In the genomic region with DNA sequence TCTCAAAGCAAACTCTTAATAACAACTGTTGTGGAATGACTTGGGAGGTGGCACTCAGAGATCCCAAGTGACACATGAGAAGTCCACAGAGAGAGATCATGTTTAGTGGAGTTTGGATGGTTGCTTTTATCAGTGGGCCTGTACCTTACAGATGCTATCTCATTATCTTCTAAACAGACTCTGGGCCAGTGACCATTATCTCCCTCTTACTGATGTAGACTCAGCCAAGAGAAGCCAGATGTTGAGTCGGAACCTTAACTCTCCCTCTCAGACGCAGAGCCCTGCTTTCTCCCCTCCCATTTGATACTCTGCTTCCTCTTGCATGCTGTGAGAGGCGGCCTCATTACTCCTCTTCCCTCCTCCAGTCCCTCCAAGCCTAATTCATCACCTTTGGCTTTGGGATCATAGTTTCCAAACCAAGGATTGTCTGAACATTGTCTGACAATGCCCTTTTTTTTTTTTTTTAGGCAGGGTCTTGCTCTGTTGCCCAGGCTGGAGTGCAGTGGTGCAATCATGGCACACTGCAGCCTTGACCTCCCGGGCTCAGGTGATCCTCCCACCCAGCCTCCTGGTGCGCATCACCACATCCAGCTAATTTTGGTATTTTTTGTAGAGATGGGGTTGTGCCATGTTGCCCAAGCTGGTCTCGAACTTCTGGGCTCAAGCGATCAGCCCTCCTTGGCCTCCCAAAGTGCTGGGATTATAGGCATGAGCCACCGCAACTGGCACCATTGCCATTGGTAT, we compare ENCODE assay signal across 19 cellular contexts. TPM values are rescaled to one million over a fixed set of nuclear protein-coding genes. Genes with fewer than 3 reads are reported as not detected.
A peak's percentile ranks its signal among the peaks of the same experiment; 100 is the strongest.
DNase-seq lines count a peak whose midpoint lies in the region; ATAC-seq, FAIRE-seq and TF ChIP-seq lines count a peak whose summit lies in the region.
"Had no signal": no experiment of that assay in that cellular context is flagged by ENCODE, and none has a peak within 500 bp of the region (broad histone marks: within the 10 kb centered on the region; RNA-seq: fewer than 3 reads in every experiment).

No MANE protein-coding gene starts in this region.

- H3K9me3 ChIP-seq in CD8-positive, alpha-beta memory T cell (ENCODE audit: low read length), result no peaks in the 10 kb centered on the region
- H3K9me3 ChIP-seq in H1 (ENCODE audit: insufficient read depth in 2 of 2, low read depth in 1 of 2, low read length in 1 of 2), result peaks cover 0 to under 1% of the 10 kb centered on the region in 2 experiments; a peak in 1 of 4 replicates
- H3K9me3 ChIP-seq in tibial artery, result no peaks in the 10 kb centered on the region
- H3K9me3 ChIP-seq: esophagus muscularis mucosa, heart right ventricle, upper lobe of right lung had no signal

- H3K27me3 Mint-ChIP-seq in CD8-positive, alpha-beta memory T cell, result peaks cover 0 to 3% of the 10 kb centered on the region in 2 donors
- peaks cover 2% of the 10 kb centered on the region for H3K27me3 Mint-ChIP-seq in IgD-negative memory B cell
- H3K27me3 Mint-ChIP-seq in nephron (ENCODE audit: low read depth), result no peaks in the 10 kb centered on the region

- H3K27me3 ChIP-seq in CD8-positive, alpha-beta memory T cell (ENCODE audit: insufficient read depth, low read length, poor library complexity, severe bottlenecking), result no peaks in the 10 kb centered on the region
- H3K27me3 ChIP-seq in H1 (replicated peaks in 1 of 4; ENCODE audit: control insufficient read depth in 3 of 4, extremely low read depth in 1 of 4, insufficient read depth in 3 of 4, low read length in 3 of 4) (no peaks in the 10 kb centered on the region), tibial artery (no peaks in the 10 kb centered on the region)
- H3K27me3 ChIP-seq: esophagus muscularis mucosa, upper lobe of right lung had no signal

- peak overlapping the region in 1 of 7 donors; percentile 57 for H3K4me3 Mint-ChIP-seq in CD8-positive, alpha-beta memory T cell
- H3K4me3 Mint-ChIP-seq in IgD-negative memory B cell, result peak overlapping the region in 1 of 4 donors; percentile 44
- H3K4me3 Mint-ChIP-seq in nephron, result peak overlapping the region; percentile 84 to 90 (median 88)

- no peak overlapping the region for H3K4me3 ChIP-seq in CD8-positive, alpha-beta memory T cell (ENCODE audit: low read length)
- peak overlapping the region in 2 of 4 experiments; percentile 51 to 86; a peak in 4 of 8 replicates for H3K4me3 ChIP-seq in H1 (ENCODE audit: extremely low read depth in 1 of 4, insufficient read depth in 2 of 4, low read depth in 3 of 4, low read length in 4 of 4)
- H3K4me3 ChIP-seq in tibial artery, result no peak overlapping the region
- H3K4me3 ChIP-seq: esophagus muscularis mucosa, heart right ventricle, upper lobe of right lung had no signal

- peaks cover 18 to 30% (median 19%) of the 10 kb centered on the region in 3 donors for H3K4me1 Mint-ChIP-seq in CD8-positive, alpha-beta memory T cell
- H3K4me1 Mint-ChIP-seq in IgD-negative memory B cell, result peaks cover 13 to 33% (median 20%) of the 10 kb centered on the region in 3 donors
- H3K4me1 Mint-ChIP-seq in nephron, result peaks cover 72% of the 10 kb centered on the region

- 0 out of 2 replicates have a peak overlapping the region, but pooled peaks have one; percentile 9 for H2BK15ac ChIP-seq in H1 (ENCODE audit: low read length)

- H3K4me2 ChIP-seq in H1 (ENCODE audit: insufficient read depth in 1 of 2, low read depth in 2 of 2, low read length in 2 of 2), result peak overlapping the region; percentile 92 to 94

- intact Hi-C loops in tibial artery (cut with DNase I; ENCODE audit: low total_unique reads), result loop anchor here (5.0 kb wide), 3 partner anchors 53 to 198 kb away; a partner anchor contains a TSS

- H3K27ac ChIP-seq in CD8-positive, alpha-beta memory T cell (ENCODE audit: low read depth, low read length), result no peak overlapping the region
- H3K27ac ChIP-seq in H1 (ENCODE audit: low read depth, low read length) (peak overlapping the region; percentile 43; the same call in 1 of the 2 replicates), tibial artery (no peak overlapping the region)
- H3K27ac ChIP-seq: heart right ventricle, upper lobe of right lung had no signal

- CTCF ChIA-PET in CD8-positive, alpha-beta memory T cell (lab: Charles Lee), result interaction anchor here (0.7 to 12.3 kb wide), 7 partner anchors 16 to 1060 kb away, joined by 3 to 148 read pairs (median 4); no protein-coding TSS in a partner anchor
- CTCF ChIA-PET in H1 (lab: Charles Lee; ENCODE audit: partially characterized antibody), result interaction anchor here (1.1 to 29.0 kb wide), 9 partner anchors 9 to 190 kb away, joined by 3 to 610 read pairs (median 19); no protein-coding TSS in a partner anchor

- H2BK120ac ChIP-seq in H1 (replicated peaks; ENCODE audit: low read depth, low read length), result peak overlapping the region; percentile 9

- H3K56ac ChIP-seq in H1 (replicated peaks; ENCODE audit: insufficient read length, low read depth, low read length), result no peak overlapping the region

- H3K36me3 ChIP-seq in CD8-positive, alpha-beta memory T cell (ENCODE audit: insufficient read depth, low read length), result no peaks in the 10 kb centered on the region
- H3K36me3 ChIP-seq in H1 (ENCODE audit: control insufficient read depth in 2 of 4, insufficient read depth in 4 of 4, low read length in 3 of 4) (no peaks in the 10 kb centered on the region), tibial artery (no peaks in the 10 kb centered on the region)
- H3K36me3 ChIP-seq: esophagus muscularis mucosa, heart right ventricle, upper lobe of right lung had no signal

- H2AFZ ChIP-seq in H1 (ENCODE audit: low read length), result peak overlapping the region; percentile 35; the same call in 1 of the 2 replicates

- 69% methylated on average over 8 of the region's 8 CpGs; no CpG with 5 or more reads in 1 of the 2 experiments for WGBS in H1 (ENCODE audit: extremely low coverage in 1 of 2, insufficient coverage in 1 of 2, insufficient read length in 1 of 2, insufficient replicate concordance in 2 of 2, low coverage in 1 of 2, low lambda C conversion rate in 2 of 2, missing lambda C conversion rate in 1 of 2), 2 experiments

- H3K4ac ChIP-seq in H1 (replicated peaks; ENCODE audit: insufficient read length, low read depth, low read length), result no peak overlapping the region

- no peak for DNase-seq in CD8-positive, alpha-beta memory T cell
- DNase-seq in H1 (ENCODE audit: low read depth in 1 of 2, low spot score in 2 of 2), result no peak
- no peak for DNase-seq in tibial artery
- no peak for DNase-seq in stimulated activated naive CD4-positive, alpha-beta T cell (lab: John Stamatoyannopoulos, UW)
- DNase-seq in hypothalamus (lab: John Stamatoyannopoulos, UW), result no peak
- DNase-seq: activated CD4-positive, alpha-beta T cell treated with anti-CD3 and anti-CD28 coated beads, Interleukin-2, amount 50 U/mL, for 4 hours; aorta; cortex of kidney; heart right ventricle; left cardiac atrium; MM.1S; right cardiac atrium; stimulated activated CD4-positive, alpha-beta T cell treated with anti-CD3 and anti-CD28 coated beads, Interleukin-2, amount 100 ng/mL, for 48 hours; upper lobe of right lung had no signal

- no peak for FAIRE-seq in H1 (lab: Jason Lieb, UNC)

- H2AK5ac ChIP-seq in H1 (ENCODE audit: low read depth, low read length), result no peak overlapping the region

- H3K9me3 Mint-ChIP-seq in CD8-positive, alpha-beta memory T cell, result no peaks in the 10 kb centered on the region
- peaks cover 0 to 1% (median 0%) of the 10 kb centered on the region in 3 donors for H3K9me3 Mint-ChIP-seq in IgD-negative memory B cell
- H3K9me3 Mint-ChIP-seq in nephron, result peaks cover 2% of the 10 kb centered on the region

- H3K9ac ChIP-seq in H1 (replicated peaks in 1 of 4; ENCODE audit: extremely low read depth in 1 of 4, low read depth in 3 of 4, low read length in 3 of 4), result no peak overlapping the region; a peak in 1 of 7 replicates

- peaks cover 0 to 1% of the 10 kb centered on the region in 2 experiments for H4K20me1 ChIP-seq in H1 (replicated peaks in 1 of 2; ENCODE audit: control insufficient read depth in 1 of 2, insufficient read depth in 2 of 2, low read length in 2 of 2)

- no peak for TF ChIP-seq EP300 in H1 (IDR thresholded peaks at IDR 0.05; ENCODE audit: borderline replicate concordance in 1 of 2, low read depth in 2 of 2, low read length in 2 of 2)

- peaks cover 26% of the 10 kb centered on the region for H3K23me2 ChIP-seq in H1 (ENCODE audit: low read depth, low read length)

- TF ChIP-seq RAD21 in H1 (IDR thresholded peaks at IDR 0.05 in 1 of 2, conservative IDR thresholded peaks at IDR 0.05 in 1 of 2; ENCODE audit: low read depth in 2 of 2, low read length in 2 of 2), result no peak

- H3K23ac ChIP-seq in H1 (ENCODE audit: insufficient read length), result no peak overlapping the region

- H2BK12ac ChIP-seq in H1 (ENCODE audit: low read depth, low read length), result peak overlapping the region; percentile 3; the same call in 1 of the 2 replicates

- no peak for ATAC-seq in HG02852 (IDR thresholded peaks at IDR 0.05; ENCODE audit: unreplicated experiment)
- ATAC-seq: heart right ventricle, left cardiac atrium, right cardiac atrium, upper lobe of right lung had no signal

- H4K8ac ChIP-seq in H1 (ENCODE audit: extremely low read depth, insufficient read depth, low read length), result no peak overlapping the region; the same call in 1 of the 2 replicates

- peak overlapping the region; percentile 96; the same call in 1 of the 2 replicates for H2BK5ac ChIP-seq in H1 (ENCODE audit: low read depth, low read length)

- H3K27ac Mint-ChIP-seq in CD8-positive, alpha-beta memory T cell, result peak overlapping the region in 5 of 8 donors; percentile 3 to 58 (median 15)
- H3K27ac Mint-ChIP-seq in IgD-negative memory B cell, result peak overlapping the region in 2 of 3 donors; percentile 4 to 76
- peak overlapping the region; percentile 98 to 99 (median 98) for H3K27ac Mint-ChIP-seq in nephron

- no peak for TF ChIP-seq POLR2A in H1 (IDR thresholded peaks at IDR 0.05; ENCODE audit: control extremely low read depth in 1 of 2, low read depth in 2 of 2, low read length in 2 of 2)

- POLR2A ChIA-PET in CD8-positive, alpha-beta memory T cell (lab: Charles Lee), result no interaction called here
- POLR2A ChIA-PET in H1 (lab: Charles Lee; ENCODE audit: partially characterized antibody), result interaction anchor here (0.8 to 19.5 kb wide), 9 partner anchors 16 to 292 kb away, joined by 3 to 452 read pairs (median 4); a partner anchor contains a TSS

- H3K4me1 ChIP-seq in CD8-positive, alpha-beta memory T cell (ENCODE audit: insufficient read depth, low read length), result peaks cover 26% of the 10 kb centered on the region
- H3K4me1 ChIP-seq in H1 (replicated peaks in 1 of 4; ENCODE audit: control insufficient read depth in 3 of 4, insufficient read depth in 4 of 4, low read length in 3 of 4), result peaks cover 7 to 41% (median 25%) of the 10 kb centered on the region in 4 experiments
- H3K4me1 ChIP-seq in tibial artery, result peaks cover 0 to 57% (median 29%) of the 10 kb centered on the region in 4 donors

- H3K14ac ChIP-seq in H1 (ENCODE audit: insufficient read length), result no peak overlapping the region

- peak overlapping the region; percentile 58 for H4K91ac ChIP-seq in H1 (replicated peaks; ENCODE audit: insufficient read length, low read length)

- H3K79me2 ChIP-seq in H1 (ENCODE audit: control insufficient read depth in 1 of 2, insufficient read depth in 2 of 2, low read length in 2 of 2), result peaks cover under 1 to 24% of the 10 kb centered on the region in 2 experiments; a peak in 3 of 4 replicates

- no peaks in the 10 kb centered on the region for H3K36me3 Mint-ChIP-seq in CD8-positive, alpha-beta memory T cell
- no peaks in the 10 kb centered on the region for H3K36me3 Mint-ChIP-seq in IgD-negative memory B cell
- no peaks in the 10 kb centered on the region for H3K36me3 Mint-ChIP-seq in nephron (ENCODE audit: low read depth)

- peak overlapping the region; percentile 26 for H4K5ac ChIP-seq in H1 (ENCODE audit: insufficient read length, low read depth, low read length)

- peak overlapping the region; percentile 26; the same call in 1 of the 2 replicates for H3K18ac ChIP-seq in H1 (ENCODE audit: extremely low read depth, low read length)

- TF ChIP-seq CTCF in H1 (IDR thresholded peaks at IDR 0.05; ENCODE audit: control extremely low read depth in 1 of 3, insufficient read depth in 1 of 3, low read depth in 1 of 3, low read length in 3 of 3), result no peak
- TF ChIP-seq CTCF in nephron (IDR thresholded peaks at IDR 0.05; ENCODE audit: unreplicated experiment in 3 of 3), result no peak
- no peak for TF ChIP-seq CTCF in tibial artery (IDR thresholded peaks at IDR 0.05)

- peak overlapping the region; percentile 96 for H2BK20ac ChIP-seq in H1 (ENCODE audit: low read length)

- H3K79me1 ChIP-seq in H1 (ENCODE audit: low read depth, low read length), result peaks cover 2% of the 10 kb centered on the region; the same call in 1 of the 2 replicates

RNA-seq across cellular contexts. Expression of a gene that starts 4.5 kb away (rescaled TPM):
- total RNA-seq in CD8-positive, alpha-beta memory T cell, result 10 to 100 TPM; 10.1 to 10.5 TPM
- polyA plus RNA-seq in CD8-positive, alpha-beta memory T cell, result 1.2 TPM
- polyA plus RNA-seq in IgD-negative memory B cell (4.6 TPM), H1 (2011; rRNA removed) (99.4 and 134 TPM in 2 replicates)
- 181 and 182 TPM in 2 replicates for total RNA-seq in H1 (2021; fragmentation: NEBNext Ultra II Directional; extraction: Animal tissue kit (Norgen Biotek cat#: 25700))
- polyA plus RNA-seq in H1 (2011; cell fraction: cytosol; rRNA removed), result 110 TPM
- polyA plus RNA-seq in H1 (2011; cell fraction: nucleus; rRNA removed), result 240 TPM
- polyA plus RNA-seq in H1 (2012, experiment 1 of 2), result 139 to 201 TPM (median 179 TPM) in 4 replicates
- polyA plus RNA-seq in H1 (2012, experiment 2 of 2), result 146 TPM
- polyA plus RNA-seq in H1 (2013, experiment 1 of 2), result 128 TPM
- polyA plus RNA-seq in H1 (2013, experiment 2 of 2), result 135 TPM
- 116 and 120 TPM in 2 replicates for polyA minus RNA-seq in H1 (2011; rRNA and poly(A)+ RNA removed)
- polyA minus RNA-seq in H1 (2011; cell fraction: cytosol; rRNA and poly(A)+ RNA removed), result 196 TPM
- 121 TPM for polyA minus RNA-seq in H1 (2011; cell fraction: nucleus; rRNA and poly(A)+ RNA removed)

RNA-seq across cellular contexts. Expression of a gene that starts 28.2 kb away (rescaled TPM):
- 10 to 100 TPM; 48.2 to 55.3 TPM for total RNA-seq in CD8-positive, alpha-beta memory T cell
- polyA plus RNA-seq in CD8-positive, alpha-beta memory T cell, result 7.5 TPM
- polyA plus RNA-seq in IgD-negative memory B cell, result 8.4 TPM
- 49.5 and 53.4 TPM in 2 replicates for total RNA-seq in H1 (2021; fragmentation: NEBNext Ultra II Directional; extraction: Animal tissue kit (Norgen Biotek cat#: 25700))
- polyA plus RNA-seq in H1 (2011; rRNA removed), result 42.3 and 46.2 TPM in 2 replicates
- polyA plus RNA-seq in H1 (2011; cell fraction: cytosol; rRNA removed), result 42.7 TPM
- 147 TPM for polyA plus RNA-seq in H1 (2011; cell fraction: nucleus; rRNA removed)
- 36.6 to 48.0 TPM (median 43.7 TPM) in 4 replicates for polyA plus RNA-seq in H1 (2012, experiment 1 of 2)
- 81.6 TPM for polyA plus RNA-seq in H1 (2012, experiment 2 of 2)
- 42.6 TPM for polyA plus RNA-seq in H1 (2013, experiment 1 of 2)
- 40.8 TPM for polyA plus RNA-seq in H1 (2013, experiment 2 of 2)
- 27.0 and 29.0 TPM in 2 replicates for polyA minus RNA-seq in H1 (2011; rRNA and poly(A)+ RNA removed)
- 13.8 TPM for polyA minus RNA-seq in H1 (2011; cell fraction: cytosol; rRNA and poly(A)+ RNA removed)
- 39.6 TPM for polyA minus RNA-seq in H1 (2011; cell fraction: nucleus; rRNA and poly(A)+ RNA removed)

RNA-seq across cellular contexts. Expression of a gene that starts 34.2 kb away (rescaled TPM):
- total RNA-seq in CD8-positive, alpha-beta memory T cell, result 10 to 100 TPM; 82.4 to 86.0 TPM
- polyA plus RNA-seq in CD8-positive, alpha-beta memory T cell, result 16.2 TPM
- polyA plus RNA-seq in IgD-negative memory B cell, result 26.0 TPM
- total RNA-seq in H1 (2021; fragmentation: NEBNext Ultra II Directional; extraction: Animal tissue kit (Norgen Biotek cat#: 25700)), result 41.2 and 47.7 TPM in 2 replicates
- polyA plus RNA-seq in H1 (2011; rRNA removed), result 26.8 and 34.8 TPM in 2 replicates
- 36.0 TPM for polyA plus RNA-seq in H1 (2011; cell fraction: cytosol; rRNA removed)
- polyA plus RNA-seq in H1 (2011; cell fraction: nucleus; rRNA removed), result 180 TPM
- polyA plus RNA-seq in H1 (2012, experiment 1 of 2), result 20.8 to 48.2 TPM (median 43.6 TPM) in 4 replicates
- 31.4 TPM for polyA plus RNA-seq in H1 (2012, experiment 2 of 2)
- polyA plus RNA-seq in H1 (2013, experiment 1 of 2), result 25.2 TPM
- 23.4 TPM for polyA plus RNA-seq in H1 (2013, experiment 2 of 2)
- polyA minus RNA-seq in H1 (2011; rRNA and poly(A)+ RNA removed), result 34.0 and 41.2 TPM in 2 replicates
- 25.2 TPM for polyA minus RNA-seq in H1 (2011; cell fraction: cytosol; rRNA and poly(A)+ RNA removed)
- 32.4 TPM for polyA minus RNA-seq in H1 (2011; cell fraction: nucleus; rRNA and poly(A)+ RNA removed)

RNA-seq across cellular contexts. Expression of a gene that starts 52.1 kb away (rescaled TPM):
- total RNA-seq in CD8-positive, alpha-beta memory T cell, result not detected
- polyA plus RNA-seq in CD8-positive, alpha-beta memory T cell, result not detected
- polyA plus RNA-seq in IgD-negative memory B cell (0.60 TPM), H1 (2011; rRNA removed) (not detected in 2 replicates)
- total RNA-seq in H1 (2021; fragmentation: NEBNext Ultra II Directional; extraction: Animal tissue kit (Norgen Biotek cat#: 25700)), result not detected in 2 replicates
- not detected for polyA plus RNA-seq in H1 (2011; cell fraction: cytosol; rRNA removed)
- not detected for polyA plus RNA-seq in H1 (2011; cell fraction: nucleus; rRNA removed)
- not detected in 4 replicates for polyA plus RNA-seq in H1 (2012, experiment 1 of 2)
- polyA plus RNA-seq in H1 (2012, experiment 2 of 2), result not detected
- not detected for polyA plus RNA-seq in H1 (2013, experiment 1 of 2)
- not detected for polyA plus RNA-seq in H1 (2013, experiment 2 of 2)
- polyA minus RNA-seq in H1 (2011; rRNA and poly(A)+ RNA removed), result not detected in 2 replicates
- not detected for polyA minus RNA-seq in H1 (2011; cell fraction: cytosol; rRNA and poly(A)+ RNA removed)
- polyA minus RNA-seq in H1 (2011; cell fraction: nucleus; rRNA and poly(A)+ RNA removed), result not detected
- total RNA-seq: aorta, heart right ventricle, HT1080, left cardiac atrium had no signal
- polyA plus RNA-seq: heart right ventricle, right cardiac atrium had no signal

Comparison
In these comparisons a context has a peak if more than half of its experiments do, and no peak if none do; other contexts are left out.
1. H3K27ac Mint-ChIP-seq: peak in every context shown above with its lines; median percentile 98 in nephron; 40 in IgD-negative memory B cell; 15 in CD8-positive, alpha-beta memory T cell.
2. RNA of a gene that starts 4.5 kb away (polyA plus RNA-seq): 99.4 to 240 TPM in H1; 4.6 TPM in IgD-negative memory B cell (single experiment) and 1.2 TPM in CD8-positive, alpha-beta memory T cell (single experiment); every median in the first group is over 10 times any median in the second.